28 cellular contexts compared by ENCODE assay signal in genomic region chr11:134853972-134854371, GRCh38.
"Had no signal": no experiment of that assay in that cellular context is flagged by ENCODE, and none has a peak within 500 bp of the region (broad histone marks: within the 10 kb centered on the region; RNA-seq: fewer than 3 reads in every experiment).

No MANE protein-coding gene starts in this region.

- H3K4me3 ChIP-seq: left ventricle myocardium inferior, lung, neural progenitor cell, skin epidermis, stomach, testis, thyroid gland, transverse colon, upper lobe of left lung, vagina had no signal

- ATAC-seq: left colon; natural killer cell; right cardiac atrium; sciatic nerve; stimulated activated naive B cell treated with anti-CD40 and anti-IgM and Interleukin-4, amounts not matched to agents 10 μg/mL and 1 μg/mL and 100 μg/mL, for 72 hours; stimulated activated naive CD8-positive, alpha-beta T cell treated with anti-CD3 and anti-CD28 coated beads, Interleukin-15, Interleukin-2, amounts not matched to agents 100 U/mL and 50 U/mL, for 24 hours had no signal

- H3K36me3 Mint-ChIP-seq: immature natural killer cell; mesothelial cell of epicardium; naive B cell; natural killer cell; neural progenitor cell; stimulated activated naive B cell treated with anti-CD40 and anti-IgM and Interleukin-4, amounts not matched to agents 10 μg/mL and 1 μg/mL and 100 μg/mL, for 72 hours had no signal

- DNase-seq: immature natural killer cell; kidney; left colon; left ventricle myocardium inferior; naive B cell; natural killer cell; nephron progenitor cell; right cardiac atrium; stimulated activated CD4-positive, alpha-beta T cell treated with anti-CD3 and anti-CD28 coated beads, Interleukin-12 subunit alpha, Interleukin-12 subunit beta, amount 100 ng/mL, for 4 hours; stimulated activated CD4-positive, alpha-beta T cell treated with anti-CD3 and anti-CD28 coated beads, Interleukin-15, amount 100 ng/mL, for 24 hours; stimulated activated CD4-positive, alpha-beta T cell treated with anti-CD3 and anti-CD28 coated beads, Interleukin-2, amount 100 ng/mL, for 24 hours; stimulated activated CD4-positive, alpha-beta T cell treated with anti-CD3 and anti-CD28 coated beads, Interleukin-4, amount 100 ng/mL, for 1 hour; stimulated activated naive B cell treated with anti-CD40 and anti-IgM and Interleukin-4, amounts not matched to agents 10 μg/mL and 1 μg/mL and 100 μg/mL, for 72 hours; stimulated activated naive CD8-positive, alpha-beta T cell treated with anti-CD3 and anti-CD28 coated beads, Interleukin-15, Interleukin-2, amounts not matched to agents 100 U/mL and 50 U/mL, for 24 hours; stomach; testis; thyroid gland; transverse colon; upper lobe of left lung had no signal

- H3K27ac ChIP-seq: left ventricle myocardium inferior, neural progenitor cell, neutrophil, parathyroid adenoma, skin epidermis, stomach, testis, thyroid gland, transverse colon, upper lobe of left lung, vagina had no signal

- H3K9me3 ChIP-seq: left ventricle myocardium inferior, neutrophil, stomach, testis, thyroid gland, transverse colon, upper lobe of left lung, vagina had no signal

- H3K27ac Mint-ChIP-seq: immature natural killer cell; naive B cell; natural killer cell; nephron progenitor cell; neural progenitor cell; progenitor cell of endocrine pancreas; stimulated activated naive B cell treated with anti-CD40 and anti-IgM and Interleukin-4, amounts not matched to agents 10 μg/mL and 1 μg/mL and 100 μg/mL, for 72 hours had no signal

- H3K36me3 ChIP-seq: left ventricle myocardium inferior, neural progenitor cell, neutrophil, stomach, thyroid gland, transverse colon, upper lobe of left lung, vagina had no signal

- H3K4me3 Mint-ChIP-seq: immature natural killer cell; mesothelial cell of epicardium; natural killer cell; nephron progenitor cell; neural progenitor cell; stimulated activated naive B cell treated with anti-CD40 and anti-IgM and Interleukin-4, amounts not matched to agents 10 μg/mL and 1 μg/mL and 100 μg/mL, for 72 hours had no signal

- H3K9me3 Mint-ChIP-seq: immature natural killer cell; mesothelial cell of epicardium; naive B cell; natural killer cell; nephron progenitor cell; neural progenitor cell; stimulated activated naive B cell treated with anti-CD40 and anti-IgM and Interleukin-4, amounts not matched to agents 10 μg/mL and 1 μg/mL and 100 μg/mL, for 72 hours had no signal

- H3K4me1 ChIP-seq: left ventricle myocardium inferior, parathyroid adenoma, stomach, testis, thyroid gland, upper lobe of left lung, vagina had no signal

- H3K27me3 ChIP-seq: neural progenitor cell, testis, thyroid gland, upper lobe of left lung, vagina had no signal

- H3K4me1 Mint-ChIP-seq: immature natural killer cell; naive B cell; natural killer cell; neural progenitor cell; stimulated activated naive B cell treated with anti-CD40 and anti-IgM and Interleukin-4, amounts not matched to agents 10 μg/mL and 1 μg/mL and 100 μg/mL, for 72 hours had no signal
